In the genomic region with DNA sequence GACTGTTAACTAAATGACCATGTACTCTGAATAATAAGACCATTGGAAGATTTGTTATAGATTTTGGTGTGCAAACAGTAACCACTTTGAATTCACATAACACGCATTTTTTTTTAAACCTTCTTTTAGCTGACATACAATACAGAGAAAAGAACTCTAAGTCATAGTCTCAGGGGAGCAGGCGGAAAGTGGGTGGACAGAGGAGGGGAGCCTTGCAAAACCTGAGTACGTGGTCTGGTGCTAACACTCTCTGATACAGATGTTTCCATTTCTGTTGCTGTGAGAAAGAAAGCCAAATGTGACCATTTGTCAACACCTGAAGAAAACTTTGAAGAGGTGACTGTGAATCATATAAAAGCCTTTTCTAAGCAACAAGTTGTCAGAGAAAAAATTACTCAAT, we compare ENCODE assay signal across 24 cellular contexts.
"Had no signal": no experiment of that assay in that cellular context is flagged by ENCODE, and none has a peak within 500 bp of the region (broad histone marks: within the 10 kb centered on the region; RNA-seq: fewer than 3 reads in every experiment).

No MANE protein-coding gene starts in this region.

- DNase-seq: head of caudate nucleus; hippocampal formation; left colon; left ventricle myocardium inferior; midbrain; mucosa of descending colon; naive thymus-derived CD4-positive, alpha-beta T cell; pancreas; posterior cingulate gyrus; right lobe of liver; stimulated activated CD4-positive, alpha-beta T cell treated with anti-CD3 and anti-CD28 coated beads, Interleukin-12 subunit alpha, Interleukin-12 subunit beta, amount 100 ng/mL, for 4 hours; stimulated activated CD4-positive, alpha-beta T cell treated with anti-CD3 and anti-CD28 coated beads, Interleukin-15, amount 100 ng/mL, for 24 hours; stimulated activated CD4-positive, alpha-beta T cell treated with anti-CD3 and anti-CD28 coated beads, Interleukin-2, amount 100 ng/mL, for 24 hours; stimulated activated CD4-positive, alpha-beta T cell treated with anti-CD3 and anti-CD28 coated beads, Interleukin-4, amount 100 ng/mL, for 1 hour; stimulated activated naive B cell treated with anti-CD40 and anti-IgM and Interleukin-4, amounts not matched to agents 10 μg/mL and 1 μg/mL and 100 μg/mL, for 72 hours; stimulated activated naive CD8-positive, alpha-beta T cell treated with anti-CD3 and anti-CD28 coated beads, Interleukin-15, Interleukin-2, amounts not matched to agents 100 U/mL and 50 U/mL, for 24 hours; stomach; testis; thyroid gland; uterus had no signal

- H3K4me1 ChIP-seq: left ventricle myocardium inferior, pancreas, right atrium auricular region, stomach, testis, thyroid gland, uterus had no signal

- H3K27me3 ChIP-seq: pancreas, right atrium auricular region, right lobe of liver, stomach, testis, thyroid gland, uterus had no signal

- H3K27ac ChIP-seq: left ventricle myocardium inferior, pancreas, right atrium auricular region, right lobe of liver, stomach, testis, thyroid gland, uterus had no signal

- H3K4me3 ChIP-seq: left ventricle myocardium inferior, lung, mucosa of descending colon, pancreas, right atrium auricular region, right lobe of liver, smooth muscle cell, stomach, testis, thyroid gland, uterus had no signal

- H3K36me3 ChIP-seq: left ventricle myocardium inferior, pancreas, right atrium auricular region, right lobe of liver, stomach, thyroid gland, uterus had no signal

- ATAC-seq: left colon; mucosa of descending colon; naive thymus-derived CD4-positive, alpha-beta T cell; natural killer cell treated with Interleukin-12 subunit alpha and Interleukin-12 subunit beta and Interleukin-15 and Interleukin-18, amount 100 ng/mL, for 72 hours; pancreas; right lobe of liver; stimulated activated naive B cell treated with anti-CD40 and anti-IgM and Interleukin-4, amounts not matched to agents 10 μg/mL and 1 μg/mL and 100 μg/mL, for 72 hours; stimulated activated naive CD8-positive, alpha-beta T cell treated with anti-CD3 and anti-CD28 coated beads, Interleukin-15, Interleukin-2, amounts not matched to agents 100 U/mL and 50 U/mL, for 24 hours had no signal

- H3K9me3 ChIP-seq: left ventricle myocardium inferior, mucosa of descending colon, pancreas, right atrium auricular region, right lobe of liver, stomach, testis, thyroid gland, uterus had no signal

- H3K4me2 ChIP-seq: smooth muscle cell had no signal
